Comparison of ENCODE assay signal across 2 cellular contexts in genomic region chr1:7500381-7501258, GRCh38.
TF ChIP-seq lines count a peak whose summit lies in the region.

No MANE protein-coding gene starts in this region.

TF ChIP-seq in HEK293, 187 proteins besides CTCF, POLR2A, EP300 and RAD21 (continued from another document):
- TF ChIP-seq ZNF664 (tag by site-specific recombination; IDR thresholded peaks at IDR 0.05): no peak
- no peak for TF ChIP-seq ZNF549 (tag by site-specific recombination; IDR thresholded peaks at IDR 0.05)
- TF ChIP-seq ZNF423 (tag by site-specific recombination; IDR thresholded peaks at IDR 0.05): no peak
- TF ChIP-seq ZIC2 (tag by site-specific recombination; IDR thresholded peaks at IDR 0.05): peak; percentile 52; the same call in 1 of the 2 replicates
- peak; percentile 11; the same call in 1 of the 2 replicates for TF ChIP-seq GLIS1 (tag by site-specific recombination; IDR thresholded peaks at IDR 0.05)
- TF ChIP-seq ZNF629 (tag by site-specific recombination; IDR thresholded peaks at IDR 0.05): no peak
- no peak for TF ChIP-seq ZNF677 (tag by site-specific recombination; IDR thresholded peaks at IDR 0.05)

TF ChIP-seq in WTC11, 78 proteins besides CTCF, POLR2A, EP300 and RAD21 (continued from another document):
- TF ChIP-seq ARID4B (CRISPR knock-in tag; IDR thresholded peaks at IDR 0.05; ENCODE audit: borderline replicate concordance): no peak
- TF ChIP-seq ZNF138 (CRISPR knock-in tag; conservative IDR thresholded peaks at IDR 0.05): no peak
